ENCODE assay signal across 1 cellular context in genomic region chr2:223944166-223944703, GRCh38.
TF ChIP-seq lines count a peak whose summit lies in the region.

No MANE protein-coding gene starts in this region.

TF ChIP-seq in HepG2, 621 proteins besides CTCF, POLR2A, EP300 and RAD21 (continued from another document and continues in another):
- TF ChIP-seq, protein P1, sequence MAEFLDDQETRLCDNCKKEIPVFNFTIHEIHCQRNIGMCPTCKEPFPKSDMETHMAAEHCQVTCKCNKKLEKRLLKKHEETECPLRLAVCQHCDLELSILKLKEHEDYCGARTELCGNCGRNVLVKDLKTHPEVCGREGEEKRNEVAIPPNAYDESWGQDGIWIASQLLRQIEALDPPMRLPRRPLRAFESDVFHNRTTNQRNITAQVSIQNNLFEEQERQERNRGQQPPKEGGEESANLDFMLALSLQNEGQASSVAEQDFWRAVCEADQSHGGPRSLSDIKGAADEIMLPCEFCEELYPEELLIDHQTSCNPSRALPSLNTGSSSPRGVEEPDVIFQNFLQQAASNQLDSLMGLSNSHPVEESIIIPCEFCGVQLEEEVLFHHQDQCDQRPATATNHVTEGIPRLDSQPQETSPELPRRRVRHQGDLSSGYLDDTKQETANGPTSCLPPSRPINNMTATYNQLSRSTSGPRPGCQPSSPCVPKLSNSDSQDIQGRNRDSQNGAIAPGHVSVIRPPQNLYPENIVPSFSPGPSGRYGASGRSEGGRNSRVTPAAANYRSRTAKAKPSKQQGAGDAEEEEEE (CRISPR knock-in tag; IDR thresholded peaks at IDR 0.05; ENCODE audit: borderline replicate concordance), result no peak
- TF ChIP-seq ZBTB7A (CRISPR knock-in tag; IDR thresholded peaks at IDR 0.05) (peak; percentile 62), HMGA1 (CRISPR knock-in tag; conservative IDR thresholded peaks at IDR 0.05) (no peak), ZNF691 (CRISPR knock-in tag; IDR thresholded peaks at IDR 0.05; ENCODE audit: borderline replicate concordance, low read depth) (peak; percentile 71), ZNF275 (CRISPR knock-in tag; IDR thresholded peaks at IDR 0.05; ENCODE audit: borderline replicate concordance) (no peak; the same call in 1 of the 2 replicates), STAG1 (CRISPR knock-in tag; IDR thresholded peaks at IDR 0.05) (no peak), MBD4 (IDR thresholded peaks at IDR 0.05; ENCODE audit: borderline replicate concordance, low read length) (no peak), E2F1 (CRISPR knock-in tag; IDR thresholded peaks at IDR 0.05) (no peak), MAX (IDR thresholded peaks at IDR 0.05) (peak; percentile 58), TOPORS (CRISPR knock-in tag; IDR thresholded peaks at IDR 0.05) (no peak), ZNF331 (CRISPR knock-in tag; IDR thresholded peaks at IDR 0.05) (peak; percentile 53), ZNF564 (CRISPR knock-in tag; IDR thresholded peaks at IDR 0.05) (no peak), ZNF24 (IDR thresholded peaks at IDR 0.05) (no peak), PHF8 (CRISPR knock-in tag; IDR thresholded peaks at IDR 0.05) (peak; percentile 68; the same call in 1 of the 2 replicates), HDAC2 (CRISPR knock-in tag; IDR thresholded peaks at IDR 0.05) (peak; percentile 64; the same call in 1 of the 2 replicates), ZNF775 (CRISPR knock-in tag; IDR thresholded peaks at IDR 0.05; ENCODE audit: borderline replicate concordance) (no peak), CC2D1A (CRISPR knock-in tag; IDR thresholded peaks at IDR 0.05) (no peak), GABPA (IDR thresholded peaks at IDR 0.05; ENCODE audit: low read depth, low read length) (peak; percentile 25; the same call in 1 of the 2 replicates), GABPA (CRISPR knock-in tag; IDR thresholded peaks at IDR 0.05; ENCODE audit: low read depth) (0 out of 2 replicates have a peak, but pooled peaks have one; percentile 25), ZNF101 (CRISPR knock-in tag; IDR thresholded peaks at IDR 0.05; ENCODE audit: borderline replicate concordance, low read depth) (0 out of 2 replicates have a peak, but pooled peaks have one; percentile 33), ZSCAN9 (CRISPR knock-in tag; IDR thresholded peaks at IDR 0.05; ENCODE audit: borderline replicate concordance) (0 out of 2 replicates have a peak, but pooled peaks have one; percentile 51), ESRRA (CRISPR knock-in tag; IDR thresholded peaks at IDR 0.05; ENCODE audit: low read depth) (no peak), ZNF713 (CRISPR knock-in tag; IDR thresholded peaks at IDR 0.05) (no peak), RXRA (CRISPR knock-in tag; IDR thresholded peaks at IDR 0.05) (0 out of 2 replicates have a peak, but pooled peaks have one; percentile 35), ZNF549 (CRISPR knock-in tag; IDR thresholded peaks at IDR 0.05) (no peak), GTF2F1 (IDR thresholded peaks at IDR 0.05; ENCODE audit: low read length) (no peak), ZSCAN12 (CRISPR knock-in tag; IDR thresholded peaks at IDR 0.05) (no peak), ZNF768 (CRISPR knock-in tag; IDR thresholded peaks at IDR 0.05) (no peak; the same call in 1 of the 2 replicates), ATF1 (CRISPR knock-in tag; IDR thresholded peaks at IDR 0.05) (no peak), FOXK2 (IDR thresholded peaks at IDR 0.05) (no peak), XRCC5 (optimal IDR thresholded peaks at IDR 0.05; ENCODE audit: low read length) (peak; percentile 66), SSRP1 (CRISPR knock-in tag; IDR thresholded peaks at IDR 0.05) (no peak), KLF6 (CRISPR knock-in tag; IDR thresholded peaks at IDR 0.05) (peak; percentile 14; the same call in 1 of the 2 replicates), HES4 (CRISPR knock-in tag; IDR thresholded peaks at IDR 0.05; ENCODE audit: borderline replicate concordance) (0 out of 2 replicates have a peak, but pooled peaks have one; percentile 30), NFYC (CRISPR knock-in tag; IDR thresholded peaks at IDR 0.05) (peak; percentile 39; the same call in 1 of the 2 replicates), ZNF629 (CRISPR knock-in tag; conservative IDR thresholded peaks at IDR 0.05) (no peak)
- TF ChIP-seq, protein P2, sequence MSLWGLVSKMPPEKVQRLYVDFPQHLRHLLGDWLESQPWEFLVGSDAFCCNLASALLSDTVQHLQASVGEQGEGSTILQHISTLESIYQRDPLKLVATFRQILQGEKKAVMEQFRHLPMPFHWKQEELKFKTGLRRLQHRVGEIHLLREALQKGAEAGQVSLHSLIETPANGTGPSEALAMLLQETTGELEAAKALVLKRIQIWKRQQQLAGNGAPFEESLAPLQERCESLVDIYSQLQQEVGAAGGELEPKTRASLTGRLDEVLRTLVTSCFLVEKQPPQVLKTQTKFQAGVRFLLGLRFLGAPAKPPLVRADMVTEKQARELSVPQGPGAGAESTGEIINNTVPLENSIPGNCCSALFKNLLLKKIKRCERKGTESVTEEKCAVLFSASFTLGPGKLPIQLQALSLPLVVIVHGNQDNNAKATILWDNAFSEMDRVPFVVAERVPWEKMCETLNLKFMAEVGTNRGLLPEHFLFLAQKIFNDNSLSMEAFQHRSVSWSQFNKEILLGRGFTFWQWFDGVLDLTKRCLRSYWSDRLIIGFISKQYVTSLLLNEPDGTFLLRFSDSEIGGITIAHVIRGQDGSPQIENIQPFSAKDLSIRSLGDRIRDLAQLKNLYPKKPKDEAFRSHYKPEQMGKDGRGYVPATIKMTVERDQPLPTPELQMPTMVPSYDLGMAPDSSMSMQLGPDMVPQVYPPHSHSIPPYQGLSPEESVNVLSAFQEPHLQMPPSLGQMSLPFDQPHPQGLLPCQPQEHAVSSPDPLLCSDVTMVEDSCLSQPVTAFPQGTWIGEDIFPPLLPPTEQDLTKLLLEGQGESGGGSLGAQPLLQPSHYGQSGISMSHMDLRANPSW (CRISPR knock-in tag; IDR thresholded peaks at IDR 0.05; ENCODE audit: borderline replicate concordance), result no peak; the same call in 1 of the 2 replicates
- TF ChIP-seq, protein P3, sequence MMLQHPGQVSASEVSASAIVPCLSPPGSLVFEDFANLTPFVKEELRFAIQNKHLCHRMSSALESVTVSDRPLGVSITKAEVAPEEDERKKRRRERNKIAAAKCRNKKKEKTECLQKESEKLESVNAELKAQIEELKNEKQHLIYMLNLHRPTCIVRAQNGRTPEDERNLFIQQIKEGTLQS (CRISPR knock-in tag; IDR thresholded peaks at IDR 0.05), result no peak
- TF ChIP-seq, protein P4, sequence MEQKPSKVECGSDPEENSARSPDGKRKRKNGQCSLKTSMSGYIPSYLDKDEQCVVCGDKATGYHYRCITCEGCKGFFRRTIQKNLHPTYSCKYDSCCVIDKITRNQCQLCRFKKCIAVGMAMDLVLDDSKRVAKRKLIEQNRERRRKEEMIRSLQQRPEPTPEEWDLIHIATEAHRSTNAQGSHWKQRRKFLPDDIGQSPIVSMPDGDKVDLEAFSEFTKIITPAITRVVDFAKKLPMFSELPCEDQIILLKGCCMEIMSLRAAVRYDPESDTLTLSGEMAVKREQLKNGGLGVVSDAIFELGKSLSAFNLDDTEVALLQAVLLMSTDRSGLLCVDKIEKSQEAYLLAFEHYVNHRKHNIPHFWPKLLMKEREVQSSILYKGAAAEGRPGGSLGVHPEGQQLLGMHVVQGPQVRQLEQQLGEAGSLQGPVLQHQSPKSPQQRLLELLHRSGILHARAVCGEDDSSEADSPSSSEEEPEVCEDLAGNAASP (CRISPR knock-in tag; IDR thresholded peaks at IDR 0.05; ENCODE audit: borderline replicate concordance), result peak; percentile 38; the same call in 1 of the 2 replicates
- TF ChIP-seq, protein P5, sequence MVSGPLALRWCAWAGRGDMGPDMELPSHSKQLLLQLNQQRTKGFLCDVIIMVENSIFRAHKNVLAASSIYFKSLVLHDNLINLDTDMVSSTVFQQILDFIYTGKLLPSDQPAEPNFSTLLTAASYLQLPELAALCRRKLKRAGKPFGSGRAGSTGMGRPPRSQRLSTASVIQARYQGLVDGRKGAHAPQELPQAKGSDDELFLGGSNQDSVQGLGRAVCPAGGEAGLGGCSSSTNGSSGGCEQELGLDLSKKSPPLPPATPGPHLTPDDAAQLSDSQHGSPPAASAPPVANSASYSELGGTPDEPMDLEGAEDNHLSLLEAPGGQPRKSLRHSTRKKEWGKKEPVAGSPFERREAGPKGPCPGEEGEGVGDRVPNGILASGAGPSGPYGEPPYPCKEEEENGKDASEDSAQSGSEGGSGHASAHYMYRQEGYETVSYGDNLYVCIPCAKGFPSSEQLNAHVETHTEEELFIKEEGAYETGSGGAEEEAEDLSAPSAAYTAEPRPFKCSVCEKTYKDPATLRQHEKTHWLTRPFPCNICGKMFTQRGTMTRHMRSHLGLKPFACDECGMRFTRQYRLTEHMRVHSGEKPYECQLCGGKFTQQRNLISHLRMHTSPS (CRISPR knock-in tag; IDR thresholded peaks at IDR 0.05; ENCODE audit: low read depth), result no peak
- TF ChIP-seq, protein P6, sequence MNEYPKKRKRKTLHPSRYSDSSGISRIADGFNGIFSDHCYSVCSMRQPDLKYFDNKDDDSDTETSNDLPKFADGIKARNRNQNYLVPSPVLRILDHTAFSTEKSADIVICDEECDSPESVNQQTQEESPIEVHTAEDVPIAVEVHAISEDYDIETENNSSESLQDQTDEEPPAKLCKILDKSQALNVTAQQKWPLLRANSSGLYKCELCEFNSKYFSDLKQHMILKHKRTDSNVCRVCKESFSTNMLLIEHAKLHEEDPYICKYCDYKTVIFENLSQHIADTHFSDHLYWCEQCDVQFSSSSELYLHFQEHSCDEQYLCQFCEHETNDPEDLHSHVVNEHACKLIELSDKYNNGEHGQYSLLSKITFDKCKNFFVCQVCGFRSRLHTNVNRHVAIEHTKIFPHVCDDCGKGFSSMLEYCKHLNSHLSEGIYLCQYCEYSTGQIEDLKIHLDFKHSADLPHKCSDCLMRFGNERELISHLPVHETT (CRISPR knock-in tag; conservative IDR thresholded peaks at IDR 0.05), result no peak
- TF ChIP-seq, protein P7, sequence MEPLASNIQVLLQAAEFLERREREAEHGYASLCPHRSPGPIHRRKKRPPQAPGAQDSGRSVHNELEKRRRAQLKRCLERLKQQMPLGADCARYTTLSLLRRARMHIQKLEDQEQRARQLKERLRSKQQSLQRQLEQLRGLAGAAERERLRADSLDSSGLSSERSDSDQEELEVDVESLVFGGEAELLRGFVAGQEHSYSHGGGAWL (CRISPR knock-in tag; IDR thresholded peaks at IDR 0.05), result no peak
- TF ChIP-seq, protein P8, sequence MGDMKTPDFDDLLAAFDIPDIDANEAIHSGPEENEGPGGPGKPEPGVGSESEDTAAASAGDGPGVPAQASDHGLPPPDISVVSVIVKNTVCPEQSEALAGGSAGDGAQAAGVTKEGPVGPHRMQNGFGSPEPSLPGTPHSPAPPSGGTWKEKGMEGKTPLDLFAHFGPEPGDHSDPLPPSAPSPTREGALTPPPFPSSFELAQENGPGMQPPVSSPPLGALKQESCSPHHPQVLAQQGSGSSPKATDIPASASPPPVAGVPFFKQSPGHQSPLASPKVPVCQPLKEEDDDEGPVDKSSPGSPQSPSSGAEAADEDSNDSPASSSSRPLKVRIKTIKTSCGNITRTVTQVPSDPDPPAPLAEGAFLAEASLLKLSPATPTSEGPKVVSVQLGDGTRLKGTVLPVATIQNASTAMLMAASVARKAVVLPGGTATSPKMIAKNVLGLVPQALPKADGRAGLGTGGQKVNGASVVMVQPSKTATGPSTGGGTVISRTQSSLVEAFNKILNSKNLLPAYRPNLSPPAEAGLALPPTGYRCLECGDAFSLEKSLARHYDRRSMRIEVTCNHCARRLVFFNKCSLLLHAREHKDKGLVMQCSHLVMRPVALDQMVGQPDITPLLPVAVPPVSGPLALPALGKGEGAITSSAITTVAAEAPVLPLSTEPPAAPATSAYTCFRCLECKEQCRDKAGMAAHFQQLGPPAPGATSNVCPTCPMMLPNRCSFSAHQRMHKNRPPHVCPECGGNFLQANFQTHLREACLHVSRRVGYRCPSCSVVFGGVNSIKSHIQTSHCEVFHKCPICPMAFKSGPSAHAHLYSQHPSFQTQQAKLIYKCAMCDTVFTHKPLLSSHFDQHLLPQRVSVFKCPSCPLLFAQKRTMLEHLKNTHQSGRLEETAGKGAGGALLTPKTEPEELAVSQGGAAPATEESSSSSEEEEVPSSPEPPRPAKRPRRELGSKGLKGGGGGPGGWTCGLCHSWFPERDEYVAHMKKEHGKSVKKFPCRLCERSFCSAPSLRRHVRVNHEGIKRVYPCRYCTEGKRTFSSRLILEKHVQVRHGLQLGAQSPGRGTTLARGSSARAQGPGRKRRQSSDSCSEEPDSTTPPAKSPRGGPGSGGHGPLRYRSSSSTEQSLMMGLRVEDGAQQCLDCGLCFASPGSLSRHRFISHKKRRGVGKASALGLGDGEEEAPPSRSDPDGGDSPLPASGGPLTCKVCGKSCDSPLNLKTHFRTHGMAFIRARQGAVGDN (CRISPR knock-in tag; IDR thresholded peaks at IDR 0.05), result 0 out of 2 replicates have a peak, but pooled peaks have one; percentile 55
